ENCODE assay signal across 2 cellular contexts in the genomic region with DNA sequence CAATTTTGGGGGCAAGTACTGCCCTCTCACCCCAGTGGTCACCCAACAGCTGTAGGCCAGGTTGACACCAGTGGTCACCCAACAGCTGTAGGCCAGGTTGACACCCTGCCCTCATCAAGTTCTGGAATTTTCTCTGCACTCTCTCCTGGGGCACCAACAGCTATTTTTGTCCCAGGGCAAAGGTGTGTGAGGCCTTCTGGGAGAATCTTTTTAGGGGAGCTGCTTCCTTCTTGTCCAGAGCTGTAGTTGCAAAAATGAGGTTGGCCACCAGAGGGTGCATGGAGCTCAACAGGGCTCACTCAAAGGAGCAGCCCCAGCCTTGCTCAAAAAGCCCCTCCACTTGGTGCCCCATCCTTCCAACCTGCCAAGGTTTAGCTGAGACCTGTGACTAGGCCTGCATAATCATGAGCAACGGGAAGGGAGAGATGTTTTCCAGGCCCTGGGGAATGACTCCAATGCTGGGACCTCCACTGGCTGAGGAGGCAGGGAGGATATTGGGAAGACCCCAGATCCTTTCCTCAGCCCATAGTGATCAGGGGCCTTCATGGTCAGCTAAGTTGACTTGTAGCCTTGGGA.
TF ChIP-seq lines count a peak whose summit lies in the region.

No MANE protein-coding gene starts in this region.

TF ChIP-seq in GM23338, 12 proteins besides CTCF, POLR2A, EP300 and RAD21:
- no peak for TF ChIP-seq ZNF114 (CRISPR knock-in tag; IDR thresholded peaks at IDR 0.05)
- no peak for TF ChIP-seq STAT1 (IDR thresholded peaks at IDR 0.05; ENCODE audit: unreplicated experiment)
- no peak for TF ChIP-seq CREB1 (CRISPR knock-in tag; IDR thresholded peaks at IDR 0.05; ENCODE audit: low read depth)
- no peak for TF ChIP-seq NANOG (IDR thresholded peaks at IDR 0.05; ENCODE audit: borderline replicate concordance)
- TF ChIP-seq POLR2AphosphoS5 (IDR thresholded peaks at IDR 0.05; ENCODE audit: low read depth): no peak
- TF ChIP-seq, protein P1, sequence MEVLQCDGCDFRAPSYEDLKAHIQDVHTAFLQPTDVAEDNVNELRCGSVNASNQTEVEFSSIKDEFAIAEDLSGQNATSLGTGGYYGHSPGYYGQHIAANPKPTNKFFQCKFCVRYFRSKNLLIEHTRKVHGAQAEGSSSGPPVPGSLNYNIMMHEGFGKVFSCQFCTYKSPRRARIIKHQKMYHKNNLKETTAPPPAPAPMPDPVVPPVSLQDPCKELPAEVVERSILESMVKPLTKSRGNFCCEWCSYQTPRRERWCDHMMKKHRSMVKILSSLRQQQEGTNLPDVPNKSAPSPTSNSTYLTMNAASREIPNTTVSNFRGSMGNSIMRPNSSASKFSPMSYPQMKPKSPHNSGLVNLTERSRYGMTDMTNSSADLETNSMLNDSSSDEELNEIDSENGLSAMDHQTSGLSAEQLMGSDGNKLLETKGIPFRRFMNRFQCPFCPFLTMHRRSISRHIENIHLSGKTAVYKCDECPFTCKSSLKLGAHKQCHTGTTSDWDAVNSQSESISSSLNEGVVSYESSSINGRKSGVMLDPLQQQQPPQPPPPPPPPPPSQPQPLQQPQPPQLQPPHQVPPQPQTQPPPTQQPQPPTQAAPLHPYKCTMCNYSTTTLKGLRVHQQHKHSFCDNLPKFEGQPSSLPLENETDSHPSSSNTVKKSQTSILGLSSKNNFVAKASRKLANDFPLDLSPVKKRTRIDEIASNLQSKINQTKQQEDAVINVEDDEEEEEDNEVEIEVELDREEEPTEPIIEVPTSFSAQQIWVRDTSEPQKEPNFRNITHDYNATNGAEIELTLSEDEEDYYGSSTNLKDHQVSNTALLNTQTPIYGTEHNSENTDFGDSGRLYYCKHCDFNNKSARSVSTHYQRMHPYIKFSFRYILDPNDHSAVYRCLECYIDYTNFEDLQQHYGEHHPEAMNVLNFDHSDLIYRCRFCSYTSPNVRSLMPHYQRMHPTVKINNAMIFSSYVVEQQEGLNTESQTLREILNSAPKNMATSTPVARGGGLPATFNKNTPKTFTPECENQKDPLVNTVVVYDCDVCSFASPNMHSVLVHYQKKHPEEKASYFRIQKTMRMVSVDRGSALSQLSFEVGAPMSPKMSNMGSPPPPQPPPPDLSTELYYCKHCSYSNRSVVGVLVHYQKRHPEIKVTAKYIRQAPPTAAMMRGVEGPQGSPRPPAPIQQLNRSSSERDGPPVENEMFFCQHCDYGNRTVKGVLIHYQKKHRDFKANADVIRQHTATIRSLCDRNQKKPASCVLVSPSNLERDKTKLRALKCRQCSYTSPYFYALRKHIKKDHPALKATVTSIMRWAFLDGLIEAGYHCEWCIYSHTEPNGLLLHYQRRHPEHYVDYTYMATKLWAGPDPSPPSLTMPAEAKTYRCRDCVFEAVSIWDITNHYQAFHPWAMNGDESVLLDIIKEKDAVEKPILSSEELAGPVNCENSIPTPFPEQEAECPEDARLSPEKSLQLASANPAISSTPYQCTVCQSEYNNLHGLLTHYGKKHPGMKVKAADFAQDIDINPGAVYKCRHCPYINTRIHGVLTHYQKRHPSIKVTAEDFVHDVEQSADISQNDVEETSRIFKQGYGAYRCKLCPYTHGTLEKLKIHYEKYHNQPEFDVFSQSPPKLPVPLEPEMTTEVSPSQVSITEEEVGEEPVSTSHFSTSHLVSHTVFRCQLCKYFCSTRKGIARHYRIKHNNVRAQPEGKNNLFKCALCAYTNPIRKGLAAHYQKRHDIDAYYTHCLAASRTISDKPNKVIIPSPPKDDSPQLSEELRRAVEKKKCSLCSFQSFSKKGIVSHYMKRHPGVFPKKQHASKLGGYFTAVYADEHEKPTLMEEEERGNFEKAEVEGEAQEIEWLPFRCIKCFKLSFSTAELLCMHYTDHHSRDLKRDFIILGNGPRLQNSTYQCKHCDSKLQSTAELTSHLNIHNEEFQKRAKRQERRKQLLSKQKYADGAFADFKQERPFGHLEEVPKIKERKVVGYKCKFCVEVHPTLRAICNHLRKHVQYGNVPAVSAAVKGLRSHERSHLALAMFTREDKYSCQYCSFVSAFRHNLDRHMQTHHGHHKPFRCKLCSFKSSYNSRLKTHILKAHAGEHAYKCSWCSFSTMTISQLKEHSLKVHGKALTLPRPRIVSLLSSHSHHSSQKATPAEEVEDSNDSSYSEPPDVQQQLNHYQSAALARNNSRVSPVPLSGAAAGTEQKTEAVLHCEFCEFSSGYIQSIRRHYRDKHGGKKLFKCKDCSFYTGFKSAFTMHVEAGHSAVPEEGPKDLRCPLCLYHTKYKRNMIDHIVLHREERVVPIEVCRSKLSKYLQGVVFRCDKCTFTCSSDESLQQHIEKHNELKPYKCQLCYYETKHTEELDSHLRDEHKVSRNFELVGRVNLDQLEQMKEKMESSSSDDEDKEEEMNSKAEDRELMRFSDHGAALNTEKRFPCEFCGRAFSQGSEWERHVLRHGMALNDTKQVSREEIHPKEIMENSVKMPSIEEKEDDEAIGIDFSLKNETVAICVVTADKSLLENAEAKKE (CRISPR knock-in tag; IDR thresholded peaks at IDR 0.05): no peak
- no peak for TF ChIP-seq EZH2phosphoT487 (IDR thresholded peaks at IDR 0.05; ENCODE audit: unreplicated experiment)
- TF ChIP-seq, protein P2, sequence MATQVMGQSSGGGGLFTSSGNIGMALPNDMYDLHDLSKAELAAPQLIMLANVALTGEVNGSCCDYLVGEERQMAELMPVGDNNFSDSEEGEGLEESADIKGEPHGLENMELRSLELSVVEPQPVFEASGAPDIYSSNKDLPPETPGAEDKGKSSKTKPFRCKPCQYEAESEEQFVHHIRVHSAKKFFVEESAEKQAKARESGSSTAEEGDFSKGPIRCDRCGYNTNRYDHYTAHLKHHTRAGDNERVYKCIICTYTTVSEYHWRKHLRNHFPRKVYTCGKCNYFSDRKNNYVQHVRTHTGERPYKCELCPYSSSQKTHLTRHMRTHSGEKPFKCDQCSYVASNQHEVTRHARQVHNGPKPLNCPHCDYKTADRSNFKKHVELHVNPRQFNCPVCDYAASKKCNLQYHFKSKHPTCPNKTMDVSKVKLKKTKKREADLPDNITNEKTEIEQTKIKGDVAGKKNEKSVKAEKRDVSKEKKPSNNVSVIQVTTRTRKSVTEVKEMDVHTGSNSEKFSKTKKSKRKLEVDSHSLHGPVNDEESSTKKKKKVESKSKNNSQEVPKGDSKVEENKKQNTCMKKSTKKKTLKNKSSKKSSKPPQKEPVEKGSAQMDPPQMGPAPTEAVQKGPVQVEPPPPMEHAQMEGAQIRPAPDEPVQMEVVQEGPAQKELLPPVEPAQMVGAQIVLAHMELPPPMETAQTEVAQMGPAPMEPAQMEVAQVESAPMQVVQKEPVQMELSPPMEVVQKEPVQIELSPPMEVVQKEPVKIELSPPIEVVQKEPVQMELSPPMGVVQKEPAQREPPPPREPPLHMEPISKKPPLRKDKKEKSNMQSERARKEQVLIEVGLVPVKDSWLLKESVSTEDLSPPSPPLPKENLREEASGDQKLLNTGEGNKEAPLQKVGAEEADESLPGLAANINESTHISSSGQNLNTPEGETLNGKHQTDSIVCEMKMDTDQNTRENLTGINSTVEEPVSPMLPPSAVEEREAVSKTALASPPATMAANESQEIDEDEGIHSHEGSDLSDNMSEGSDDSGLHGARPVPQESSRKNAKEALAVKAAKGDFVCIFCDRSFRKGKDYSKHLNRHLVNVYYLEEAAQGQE (IDR thresholded peaks at IDR 0.05; ENCODE audit: unreplicated experiment): no peak

TF ChIP-seq in HepG2, 621 proteins besides CTCF, POLR2A, EP300 and RAD21:
- TF ChIP-seq ZNF24 (IDR thresholded peaks at IDR 0.05) (no peak), PCBP2 (optimal IDR thresholded peaks at IDR 0.05; ENCODE audit: low read depth, low read length, poor library complexity, severe bottlenecking) (no peak), ZFP90 (CRISPR knock-in tag; IDR thresholded peaks at IDR 0.05; ENCODE audit: borderline replicate concordance) (0 out of 2 replicates have a peak, but pooled peaks have one; percentile 59), SMC3 (IDR thresholded peaks at IDR 0.05; ENCODE audit: low read length) (peak; percentile 64), ZFP36L2 (CRISPR knock-in tag; IDR thresholded peaks at IDR 0.05) (no peak), KAT8 (CRISPR knock-in tag; IDR thresholded peaks at IDR 0.05) (no peak), NFKBIZ (CRISPR knock-in tag; IDR thresholded peaks at IDR 0.05) (no peak), ATAD3A (CRISPR knock-in tag; IDR thresholded peaks at IDR 0.05) (no peak), GLI4 (CRISPR knock-in tag; IDR thresholded peaks at IDR 0.05; ENCODE audit: borderline replicate concordance) (no peak), SIX1 (CRISPR knock-in tag; IDR thresholded peaks at IDR 0.05; ENCODE audit: borderline replicate concordance) (no peak), XRCC5 (optimal IDR thresholded peaks at IDR 0.05; ENCODE audit: low read length) (peak; percentile 31), FOXJ3 (CRISPR knock-in tag; IDR thresholded peaks at IDR 0.05; ENCODE audit: borderline replicate concordance) (0 out of 2 replicates have a peak, but pooled peaks have one; percentile 21), SNAPC2 (CRISPR knock-in tag; IDR thresholded peaks at IDR 0.05) (no peak), ZNF761 (CRISPR knock-in tag; conservative IDR thresholded peaks at IDR 0.05) (no peak), ZNF3 (CRISPR knock-in tag; IDR thresholded peaks at IDR 0.05) (no peak), STAG1 (CRISPR knock-in tag; IDR thresholded peaks at IDR 0.05) (peak; percentile 68), RFX3 (CRISPR knock-in tag; IDR thresholded peaks at IDR 0.05) (no peak), MEIS2 (CRISPR knock-in tag; IDR thresholded peaks at IDR 0.05) (0 out of 2 replicates have a peak, but pooled peaks have one; percentile 49), CREM (IDR thresholded peaks at IDR 0.05) (no peak), CREM (CRISPR knock-in tag; IDR thresholded peaks at IDR 0.05) (no peak), PCBP1 (IDR thresholded peaks at IDR 0.05; ENCODE audit: borderline replicate concordance, low read depth, low read length) (no peak), ZC3H4 (CRISPR knock-in tag; IDR thresholded peaks at IDR 0.05; ENCODE audit: borderline replicate concordance) (no peak), RFXAP (CRISPR knock-in tag; IDR thresholded peaks at IDR 0.05; ENCODE audit: borderline replicate concordance) (0 out of 2 replicates have a peak, but pooled peaks have one; percentile 31)
- TF ChIP-seq, protein P3, sequence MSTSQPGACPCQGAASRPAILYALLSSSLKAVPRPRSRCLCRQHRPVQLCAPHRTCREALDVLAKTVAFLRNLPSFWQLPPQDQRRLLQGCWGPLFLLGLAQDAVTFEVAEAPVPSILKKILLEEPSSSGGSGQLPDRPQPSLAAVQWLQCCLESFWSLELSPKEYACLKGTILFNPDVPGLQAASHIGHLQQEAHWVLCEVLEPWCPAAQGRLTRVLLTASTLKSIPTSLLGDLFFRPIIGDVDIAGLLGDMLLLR (CRISPR knock-in tag; IDR thresholded peaks at IDR 0.05): no peak
- TF ChIP-seq, protein P4, sequence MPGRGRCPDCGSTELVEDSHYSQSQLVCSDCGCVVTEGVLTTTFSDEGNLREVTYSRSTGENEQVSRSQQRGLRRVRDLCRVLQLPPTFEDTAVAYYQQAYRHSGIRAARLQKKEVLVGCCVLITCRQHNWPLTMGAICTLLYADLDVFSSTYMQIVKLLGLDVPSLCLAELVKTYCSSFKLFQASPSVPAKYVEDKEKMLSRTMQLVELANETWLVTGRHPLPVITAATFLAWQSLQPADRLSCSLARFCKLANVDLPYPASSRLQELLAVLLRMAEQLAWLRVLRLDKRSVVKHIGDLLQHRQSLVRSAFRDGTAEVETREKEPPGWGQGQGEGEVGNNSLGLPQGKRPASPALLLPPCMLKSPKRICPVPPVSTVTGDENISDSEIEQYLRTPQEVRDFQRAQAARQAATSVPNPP (CRISPR knock-in tag; IDR thresholded peaks at IDR 0.05): no peak
- TF ChIP-seq, protein P5, sequence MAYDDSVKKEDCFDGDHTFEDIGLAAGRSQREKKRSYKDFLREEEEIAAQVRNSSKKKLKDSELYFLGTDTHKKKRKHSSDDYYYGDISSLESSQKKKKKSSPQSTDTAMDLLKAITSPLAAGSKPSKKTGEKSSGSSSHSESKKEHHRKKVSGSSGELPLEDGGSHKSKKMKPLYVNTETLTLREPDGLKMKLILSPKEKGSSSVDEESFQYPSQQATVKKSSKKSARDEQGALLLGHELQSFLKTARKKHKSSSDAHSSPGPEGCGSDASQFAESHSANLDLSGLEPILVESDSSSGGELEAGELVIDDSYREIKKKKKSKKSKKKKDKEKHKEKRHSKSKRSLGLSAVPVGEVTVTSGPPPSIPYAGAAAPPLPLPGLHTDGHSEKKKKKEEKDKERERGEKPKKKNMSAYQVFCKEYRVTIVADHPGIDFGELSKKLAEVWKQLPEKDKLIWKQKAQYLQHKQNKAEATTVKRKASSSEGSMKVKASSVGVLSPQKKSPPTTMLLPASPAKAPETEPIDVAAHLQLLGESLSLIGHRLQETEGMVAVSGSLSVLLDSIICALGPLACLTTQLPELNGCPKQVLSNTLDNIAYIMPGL (CRISPR knock-in tag; IDR thresholded peaks at IDR 0.05; ENCODE audit: borderline replicate concordance in 1 of 2, low read depth in 1 of 2): no peak
